Comparison of ENCODE assay signal across 19 cellular contexts in genomic region chr1:200861937-200862647, GRCh38. TPM values are rescaled to one million over a fixed set of nuclear protein-coding genes. Genes with fewer than 3 reads are reported as not detected.
DNase-seq lines count a peak whose midpoint lies in the region; ATAC-seq and TF ChIP-seq lines count a peak whose summit lies in the region.
"Had no signal": no experiment of that assay in that cellular context is flagged by ENCODE, and none has a peak within 500 bp of the region (broad histone marks: within the 10 kb centered on the region; RNA-seq: fewer than 3 reads in every experiment).

No MANE protein-coding gene starts in this region.

- H2AFZ ChIP-seq in OCI-LY3 (ENCODE audit: low read depth, low read length), result no peak overlapping the region
- H2AFZ ChIP-seq: GM23248 had no signal

- CTCF ChIA-PET in naive thymus-derived CD4-positive, alpha-beta T cell (lab: Charles Lee), result no interaction called here

- H3K4me3 Mint-ChIP-seq in naive thymus-derived CD4-positive, alpha-beta T cell, result peak overlapping the region in 1 of 10 donors; percentile 43
- no peak overlapping the region for H3K4me3 Mint-ChIP-seq in naive thymus-derived CD8-positive, alpha-beta T cell
- H3K4me3 Mint-ChIP-seq: dendritic cell treated with granulocyte-macrophage colony-stimulating factor and Interleukin-4, amounts not matched to agents 40 ng/mL and 50 ng/mL, for 4 days; WTC11 had no signal

- POLR2A ChIA-PET in naive thymus-derived CD4-positive, alpha-beta T cell (lab: Charles Lee), result no interaction called here
- POLR2A ChIA-PET in naive thymus-derived CD8-positive, alpha-beta T cell (lab: Charles Lee), result no interaction called here

- H3K9me3 Mint-ChIP-seq in naive thymus-derived CD4-positive, alpha-beta T cell, result no peaks in the 10 kb centered on the region
- H3K9me3 Mint-ChIP-seq in naive thymus-derived CD8-positive, alpha-beta T cell, result no peaks in the 10 kb centered on the region
- H3K9me3 Mint-ChIP-seq: dendritic cell treated with granulocyte-macrophage colony-stimulating factor and Interleukin-4, amounts not matched to agents 40 ng/mL and 50 ng/mL, for 4 days; WTC11 had no signal

- H3K27ac ChIP-seq in OCI-LY3 (ENCODE audit: low read length), result 0 out of 2 replicates have a peak overlapping the region, but pooled peaks have one; percentile 15
- no peak overlapping the region for H3K27ac ChIP-seq in naive thymus-derived CD4-positive, alpha-beta T cell (ENCODE audit: low read depth, low read length)
- H3K27ac ChIP-seq: 22Rv1, ascending aorta, GM23248 had no signal

- peak overlapping the region; percentile 60 for H3K4me2 ChIP-seq in OCI-LY3 (ENCODE audit: low read length)

- H3K4me1 ChIP-seq in OCI-LY3 (ENCODE audit: low read length), result peaks cover 54% of the 10 kb centered on the region
- H3K4me1 ChIP-seq in naive thymus-derived CD4-positive, alpha-beta T cell (ENCODE audit: control insufficient read depth in 2 of 2, insufficient read depth in 2 of 2, low read length in 2 of 2), result peaks cover 0 to 10% of the 10 kb centered on the region in 2 donors
- H3K4me1 ChIP-seq: ascending aorta had no signal

- intact Hi-C loops in naive thymus-derived CD4-positive, alpha-beta T cell (cut with micrococcal nuclease), result no loop called here

- peaks cover 12% of the 10 kb centered on the region for H3K27me3 ChIP-seq in OCI-LY3 (ENCODE audit: low read depth, low read length)
- H3K27me3 ChIP-seq in naive thymus-derived CD4-positive, alpha-beta T cell (ENCODE audit: control insufficient read depth in 2 of 2, insufficient read depth in 2 of 2, low read length in 2 of 2), result no peaks in the 10 kb centered on the region
- H3K27me3 ChIP-seq: ascending aorta had no signal

- H3K36me3 ChIP-seq in OCI-LY3 (replicated peaks; ENCODE audit: low read depth, low read length), result peaks cover 15% of the 10 kb centered on the region
- H3K36me3 ChIP-seq in naive thymus-derived CD4-positive, alpha-beta T cell (ENCODE audit: control insufficient read depth in 2 of 3, insufficient read depth in 3 of 3, low read length in 3 of 3), result no peaks in the 10 kb centered on the region

- H3K79me2 ChIP-seq in OCI-LY3 (ENCODE audit: low read length), result no peaks in the 10 kb centered on the region

- peak overlapping the region; percentile 6; the same call in 1 of the 2 replicates for H3K9ac ChIP-seq in OCI-LY3 (ENCODE audit: low read length)
- H3K9ac ChIP-seq: GM23248 had no signal

- H4K20me1 ChIP-seq in OCI-LY3 (ENCODE audit: insufficient read depth, low read length), result no peaks in the 10 kb centered on the region

- H3K4me1 Mint-ChIP-seq in naive thymus-derived CD4-positive, alpha-beta T cell, result peaks cover 0 to 19% (median 8%) of the 10 kb centered on the region in 7 donors
- peaks cover 0 to 16% (median 1%) of the 10 kb centered on the region in 4 donors for H3K4me1 Mint-ChIP-seq in naive thymus-derived CD8-positive, alpha-beta T cell

- peaks cover 0 to 30% (median 4%) of the 10 kb centered on the region in 5 donors for H3K36me3 Mint-ChIP-seq in naive thymus-derived CD4-positive, alpha-beta T cell
- H3K36me3 Mint-ChIP-seq in naive thymus-derived CD8-positive, alpha-beta T cell, result peaks cover 0 to 14% (median 9%) of the 10 kb centered on the region in 3 donors

- peaks cover 0 to 32% (median 0%) of the 10 kb centered on the region in 5 donors for H3K27me3 Mint-ChIP-seq in naive thymus-derived CD4-positive, alpha-beta T cell
- peaks cover 0 to 1% (median 0%) of the 10 kb centered on the region in 5 donors for H3K27me3 Mint-ChIP-seq in naive thymus-derived CD8-positive, alpha-beta T cell
- H3K27me3 Mint-ChIP-seq: dendritic cell treated with granulocyte-macrophage colony-stimulating factor and Interleukin-4, amounts not matched to agents 40 ng/mL and 50 ng/mL, for 4 days had no signal

- ATAC-seq in GM18909 (IDR thresholded peaks at IDR 0.05; ENCODE audit: poor library complexity, unreplicated experiment) (peak; percentile 23), GM21723 (IDR thresholded peaks at IDR 0.05; ENCODE audit: unreplicated experiment) (no peak)
- peak; percentile 74 for ATAC-seq in naive thymus-derived CD4-positive, alpha-beta T cell
- no peak for ATAC-seq in naive thymus-derived CD8-positive, alpha-beta T cell
- ATAC-seq: WTC11 had no signal

- H3K4me3 ChIP-seq in OCI-LY3 (ENCODE audit: low read length), result peak overlapping the region; percentile 20
- H3K4me3 ChIP-seq in naive thymus-derived CD4-positive, alpha-beta T cell (ENCODE audit: low read length), result no peak overlapping the region
- H3K4me3 ChIP-seq: ascending aorta, GM23248 had no signal

- H3K9me3 ChIP-seq in OCI-LY3 (ENCODE audit: insufficient read depth, low read length), result no peaks in the 10 kb centered on the region
- no peaks in the 10 kb centered on the region for H3K9me3 ChIP-seq in naive thymus-derived CD4-positive, alpha-beta T cell (ENCODE audit: control insufficient read depth in 2 of 3, low read length in 3 of 3)
- H3K9me3 ChIP-seq: ascending aorta had no signal

- peak overlapping the region in 2 of 9 donors; percentile 0 to 7 for H3K27ac Mint-ChIP-seq in naive thymus-derived CD4-positive, alpha-beta T cell
- peak overlapping the region in 2 of 10 donors; percentile 6 to 36 for H3K27ac Mint-ChIP-seq in naive thymus-derived CD8-positive, alpha-beta T cell
- H3K27ac Mint-ChIP-seq: dendritic cell treated with granulocyte-macrophage colony-stimulating factor and Interleukin-4, amounts not matched to agents 40 ng/mL and 50 ng/mL, for 4 days; WTC11 had no signal

- DNase-seq in DMS 273 (lab: John Stamatoyannopoulos, UW; ENCODE audit: unreplicated experiment) (peak; percentile 22), DMS 273 treated with DMSO at 0.1 percent for 48 hours (lab: John Stamatoyannopoulos, UW) (no peak)
- DNase-seq in naive thymus-derived CD4-positive, alpha-beta T cell, result no peak
- DNase-seq in naive thymus-derived CD8-positive, alpha-beta T cell, result no peak
- no peak for DNase-seq in activated CD8-positive, alpha-beta memory T cell treated with anti-CD3 and anti-CD28 coated beads, Interleukin-2, amount 50 U/mL, for 48 hours
- DNase-seq: GM23248, NCI-H2081 treated with DMSO at 0.1 percent for 48 hours, nucleus accumbens, SW 1271 had no signal

- no peak for TF ChIP-seq CTCF in OCI-LY3 (IDR thresholded peaks at IDR 0.05; ENCODE audit: low read depth, low read length)

RNA-seq across cellular contexts. Expression of gene GPR25, which starts 10.7 kb away (rescaled TPM):
- total RNA-seq in naive thymus-derived CD4-positive, alpha-beta T cell, result 1 to 10 TPM in 2 of 5 experiments, under 1 TPM in 2, not detected in 1; 0.48 to 1.3 (median 0.95) TPM
- polyA plus RNA-seq in naive thymus-derived CD4-positive, alpha-beta T cell, result 1 to 10 TPM in 1 of 2 donors, under 1 TPM in 1; 0.66 to 1.8 TPM
- not detected for total RNA-seq in naive thymus-derived CD8-positive, alpha-beta T cell
- under 1 TPM; 0.15 to 0.94 (median 0.30) TPM for polyA plus RNA-seq in naive thymus-derived CD8-positive, alpha-beta T cell
- total RNA-seq: ascending aorta, fibroblast of lung, GM23248, LHCN-M2, subcutaneous adipose tissue, WTC11 had no signal
- polyA plus RNA-seq: fibroblast of lung, GM23248 had no signal

RNA-seq across cellular contexts. Expression of gene INAVA, which starts 32.6 kb away (rescaled TPM):
- under 1 TPM in 1 of 5 experiments, not detected in 4; 0.51 TPM for total RNA-seq in naive thymus-derived CD4-positive, alpha-beta T cell
- not detected for polyA plus RNA-seq in naive thymus-derived CD4-positive, alpha-beta T cell
- total RNA-seq in naive thymus-derived CD8-positive, alpha-beta T cell, result not detected
- not detected for polyA plus RNA-seq in naive thymus-derived CD8-positive, alpha-beta T cell
- total RNA-seq: ascending aorta, fibroblast of lung, GM23248, subcutaneous adipose tissue had no signal
- polyA plus RNA-seq: GM23248 had no signal

Comparison
In these comparisons a context has a peak if more than half of its experiments do, and no peak if none do; other contexts are left out.
1. ATAC-seq: peak in GM18909 (single experiment) and naive thymus-derived CD4-positive, alpha-beta T cell (single experiment); none in naive thymus-derived CD8-positive, alpha-beta T cell (0 of 2) and GM21723 (single experiment).